7 cellular contexts compared by ENCODE assay signal in the genomic region with DNA sequence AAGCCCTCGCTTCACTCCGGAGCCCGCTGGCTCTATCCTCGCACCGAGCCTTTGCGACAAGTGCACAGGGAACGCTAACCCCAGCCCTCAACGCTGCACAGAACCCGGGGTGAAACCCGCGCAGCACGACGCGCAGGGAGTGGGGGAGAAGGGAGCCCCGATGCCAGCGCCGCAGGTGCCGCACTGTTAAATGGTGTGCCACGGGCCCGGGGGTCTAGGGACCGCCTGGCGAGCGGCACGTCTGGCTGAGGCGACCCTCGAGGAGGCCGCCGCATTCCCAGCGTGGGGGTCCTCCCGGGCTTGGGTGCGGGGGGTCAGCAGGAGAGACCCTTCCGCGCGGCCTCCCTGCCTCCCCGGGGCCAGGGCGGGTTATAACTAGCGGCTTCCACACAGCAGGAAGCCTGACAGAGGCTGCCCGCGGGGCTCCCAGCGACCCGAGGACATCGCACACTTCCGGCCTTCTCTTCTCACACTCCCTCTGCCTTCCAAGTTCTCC. TPM values are rescaled to one million over a fixed set of nuclear protein-coding genes. Genes with fewer than 3 reads are reported as not detected.
DNase-seq lines count a peak whose midpoint lies in the region; ATAC-seq and TF ChIP-seq lines count a peak whose summit lies in the region.

No MANE protein-coding gene starts in this region.

- no peaks in the 10 kb centered on the region for H3K27me3 Mint-ChIP-seq in T-helper 1 cell treated with Interleukin-12 subunit alpha and Interleukin-12 subunit beta and Interleukin-4 antibody, amounts not matched to agents 30 μg/mL and 1 μg/mL, for 36 hours (ENCODE audit: low read depth)

- DNase-seq in tibial artery = peak in 1 of 2 donors; percentile 72
- DNase-seq in occipital lobe (lab: John Stamatoyannopoulos, UW) = no peak

- peaks cover 11% of the 10 kb centered on the region for H3K4me1 Mint-ChIP-seq in T-helper 1 cell treated with Interleukin-12 subunit alpha and Interleukin-12 subunit beta and Interleukin-4 antibody, amounts not matched to agents 30 μg/mL and 1 μg/mL, for 36 hours (ENCODE audit: low read depth)

- peak overlapping the region; percentile 71 for H3K4me3 ChIP-seq in mononuclear cell (ENCODE audit: low read length)
- H3K4me3 ChIP-seq in tibial artery = peak overlapping the region; percentile 52 to 66

- H3K36me3 ChIP-seq in tibial artery = no peaks in the 10 kb centered on the region

- H3K4me1 ChIP-seq in mononuclear cell (ENCODE audit: insufficient read depth, low read length) = peaks cover 30% of the 10 kb centered on the region
- H3K4me1 ChIP-seq in tibial artery = peaks cover 0 to 23% (median 19%) of the 10 kb centered on the region in 4 donors

- no peaks in the 10 kb centered on the region for H3K36me3 Mint-ChIP-seq in T-helper 1 cell treated with Interleukin-12 subunit alpha and Interleukin-12 subunit beta and Interleukin-4 antibody, amounts not matched to agents 30 μg/mL and 1 μg/mL, for 36 hours (ENCODE audit: low read depth)

- peak overlapping the region; percentile 82 for H3K4me3 Mint-ChIP-seq in T-helper 1 cell treated with Interleukin-12 subunit alpha and Interleukin-12 subunit beta and Interleukin-4 antibody, amounts not matched to agents 30 μg/mL and 1 μg/mL, for 36 hours

- no peak for TF ChIP-seq CTCF in tibial artery (IDR thresholded peaks at IDR 0.05)

- no peaks in the 10 kb centered on the region for H3K9me3 Mint-ChIP-seq in T-helper 1 cell treated with Interleukin-12 subunit alpha and Interleukin-12 subunit beta and Interleukin-4 antibody, amounts not matched to agents 30 μg/mL and 1 μg/mL, for 36 hours

- no peaks in the 10 kb centered on the region for H3K9me3 ChIP-seq in mononuclear cell (ENCODE audit: low read depth, low read length)
- H3K9me3 ChIP-seq in tibial artery = no peaks in the 10 kb centered on the region

- H3K27ac Mint-ChIP-seq in T-helper 1 cell treated with Interleukin-12 subunit alpha and Interleukin-12 subunit beta and Interleukin-4 antibody, amounts not matched to agents 30 μg/mL and 1 μg/mL, for 36 hours = peak overlapping the region; percentile 82

- intact Hi-C loops in tibial artery (cut with DNase I; ENCODE audit: low total_unique reads) = loop anchor here (1.0 to 10.0 kb wide), 2 partner anchors 144 to 478 kb away; no protein-coding TSS in a partner anchor

- peak overlapping the region; percentile 65 for H3K27ac ChIP-seq in cingulate gyrus (ENCODE audit: low read depth, low read length)
- H3K27ac ChIP-seq in tibial artery = peak overlapping the region; percentile 54 to 75

- H3K27me3 ChIP-seq in mononuclear cell (ENCODE audit: insufficient read depth, low read length) (no peaks in the 10 kb centered on the region), tibial artery (no peaks in the 10 kb centered on the region)

- ATAC-seq in GM18861 (IDR thresholded peaks at IDR 0.05; ENCODE audit: unreplicated experiment) (peak; percentile 10), HG02884 (IDR thresholded peaks at IDR 0.05; ENCODE audit: unreplicated experiment) (peak; percentile 31)

RNA-seq across cellular contexts. Expression of a gene that starts 23.8 kb away (rescaled TPM):
- 0.10 TPM for total RNA-seq in mononuclear cell
- 4.5 TPM for total RNA-seq in occipital lobe
